16 cellular contexts compared by ENCODE assay signal in genomic region chr12:92468358-92469020, GRCh38.
DNase-seq lines count a peak whose midpoint lies in the region; ATAC-seq lines count a peak whose summit lies in the region.
"Had no signal": no experiment of that assay in that cellular context is flagged by ENCODE, and none has a peak within 500 bp of the region (broad histone marks: within the 10 kb centered on the region; RNA-seq: fewer than 3 reads in every experiment).

No MANE protein-coding gene starts in this region.

- peak overlapping the region; percentile 79 to 97 (median 93) for H3K4me3 Mint-ChIP-seq in naive B cell
- H3K4me3 Mint-ChIP-seq: CD14-positive monocyte; dendritic cell treated with granulocyte-macrophage colony-stimulating factor and Interleukin-4, amounts not matched to agents 40 ng/mL and 50 ng/mL, for 4 days had no signal

- no peak for ATAC-seq in naive B cell (ENCODE audit: low read depth in 2 of 2)
- no peak for ATAC-seq in GM19397 (IDR thresholded peaks at IDR 0.05; ENCODE audit: unreplicated experiment)
- ATAC-seq in HG02938 (IDR thresholded peaks at IDR 0.05; ENCODE audit: unreplicated experiment) = no peak

- H3K27ac Mint-ChIP-seq in naive B cell = peak overlapping the region; percentile 94 to 97 (median 96)
- H3K27ac Mint-ChIP-seq: CD14-positive monocyte; dendritic cell treated with granulocyte-macrophage colony-stimulating factor and Interleukin-4, amounts not matched to agents 40 ng/mL and 50 ng/mL, for 4 days had no signal

- H3K9me3 ChIP-seq in SK-N-MC (ENCODE audit: low read depth, low read length) = no peaks in the 10 kb centered on the region
- H3K9me3 ChIP-seq: esophagus squamous epithelium, thyroid gland had no signal

- peak overlapping the region; percentile 92; the same call in 1 of the 2 replicates for H3K4me3 ChIP-seq in GM08714 (ENCODE audit: low read length)
- H3K4me3 ChIP-seq in SK-N-MC = no peak overlapping the region
- H3K4me3 ChIP-seq: esophagus squamous epithelium, thyroid gland had no signal

- H3K36me3 ChIP-seq in SK-N-MC (ENCODE audit: insufficient read depth, low read length) = no peaks in the 10 kb centered on the region
- H3K36me3 ChIP-seq: esophagus squamous epithelium, thyroid gland had no signal

- peaks cover 7 to 18% of the 10 kb centered on the region in 2 donors for H3K36me3 Mint-ChIP-seq in naive B cell
- H3K36me3 Mint-ChIP-seq: CD14-positive monocyte had no signal

- H3K27me3 Mint-ChIP-seq in naive B cell = no peaks in the 10 kb centered on the region
- H3K27me3 Mint-ChIP-seq: dendritic cell treated with granulocyte-macrophage colony-stimulating factor and Interleukin-4, amounts not matched to agents 40 ng/mL and 50 ng/mL, for 4 days had no signal

- H3K9me3 Mint-ChIP-seq in naive B cell = no peaks in the 10 kb centered on the region
- H3K9me3 Mint-ChIP-seq: CD14-positive monocyte; dendritic cell treated with granulocyte-macrophage colony-stimulating factor and Interleukin-4, amounts not matched to agents 40 ng/mL and 50 ng/mL, for 4 days had no signal

- no peak overlapping the region for H3K27ac ChIP-seq in SK-N-MC
- H3K27ac ChIP-seq: esophagus squamous epithelium, thyroid gland had no signal

- no peak overlapping the region for H3K9ac ChIP-seq in SK-N-MC (ENCODE audit: insufficient read length)

- H3K4me1 Mint-ChIP-seq in naive B cell = peaks cover 59 to 86% (median 69%) of the 10 kb centered on the region in 3 donors

- DNase-seq in LHCN-M2 (ENCODE audit: low read depth) (peak; percentile 74), SK-N-MC (ENCODE audit: low read depth, low spot score) (peak; percentile 35), naive B cell (no peak)
- no peak for DNase-seq in stimulated activated CD4-positive, alpha-beta T cell treated with anti-CD3 and anti-CD28 coated beads, Interleukin-4, amount 100 ng/mL, for 1 hour
- DNase-seq: activated CD4-positive, alpha-beta T cell treated with anti-CD3 and anti-CD28 coated beads for 48 hours; activated T-cell treated with anti-CD3 and anti-CD28 coated beads, Interleukin-2, amount 50 U/mL, for 1 hour; amygdala; esophagus squamous epithelium; NCI-H1048; NCI-H510A; thyroid gland had no signal

Comparison
In these comparisons a context has a peak if more than half of its experiments do, and no peak if none do; other contexts are left out.
1. DNase-seq: peak in LHCN-M2 (single experiment) and SK-N-MC (single experiment); none in naive B cell (single experiment) and stimulated activated CD4-positive, alpha-beta T cell treated with anti-CD3 and anti-CD28 coated beads, Interleukin-4, amount 100 ng/mL, for 1 hour (single experiment).